In genomic region chr19:47587295-47587694, GRCh38 we compare ENCODE assay signal across 1 cellular context.
TF ChIP-seq lines count a peak whose summit lies in the region.

No MANE protein-coding gene starts in this region.

TF ChIP-seq in SK-N-SH treated with all-trans-retinoic acid at 6 μM for 48 hours, 23 proteins besides CTCF, POLR2A, EP300 and RAD21 (continued from another document):
- TF ChIP-seq TSHZ2 (CRISPR knock-in tag; IDR thresholded peaks at IDR 0.05) = no peak
